ENCODE assay signal across 8 cellular contexts in the genomic region with DNA sequence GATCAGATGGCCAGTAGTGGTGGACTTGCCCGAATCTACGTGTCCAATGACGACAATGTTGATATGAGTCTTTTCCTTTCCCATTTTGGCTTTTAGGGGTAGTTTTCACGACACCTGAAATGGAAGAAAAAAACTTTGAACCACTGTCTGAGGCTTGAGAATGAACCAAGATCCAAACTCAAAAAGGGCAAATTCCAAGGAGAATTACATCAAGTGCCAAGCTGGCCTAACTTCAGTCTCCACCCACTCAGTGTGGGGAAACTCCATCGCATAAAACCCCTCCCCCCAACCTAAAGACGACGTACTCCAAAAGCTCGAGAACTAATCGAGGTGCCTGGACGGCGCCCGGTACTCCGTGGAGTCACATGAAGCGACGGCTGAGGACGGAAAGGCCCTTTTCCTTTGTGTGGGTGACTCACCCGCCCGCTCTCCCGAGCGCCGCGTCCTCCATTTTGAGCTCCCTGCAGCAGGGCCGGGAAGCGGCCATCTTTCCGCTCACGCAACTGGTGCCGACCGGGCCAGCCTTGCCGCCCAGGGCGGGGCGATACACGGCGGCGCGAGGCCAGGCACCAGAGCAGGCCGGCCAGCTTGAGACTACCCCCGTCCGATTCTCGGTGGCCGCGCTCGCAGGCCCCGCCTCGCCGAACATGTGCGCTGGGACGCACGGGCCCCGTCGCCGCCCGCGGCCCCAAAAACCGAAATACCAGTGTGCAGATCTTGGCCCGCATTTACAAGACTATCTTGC. TPM values are rescaled to one million over a fixed set of nuclear protein-coding genes. Genes with fewer than 3 reads are reported as not detected.
DNase-seq lines count a peak whose midpoint lies in the region; ATAC-seq and TF ChIP-seq lines count a peak whose summit lies in the region.

No MANE protein-coding gene starts in this region.

- DNase-seq in A673 (ENCODE audit: low spot score) (peak; percentile 78), NCI-H2227 (lab: John Stamatoyannopoulos, UW; ENCODE audit: unreplicated experiment) (peak; percentile 53), dermis blood vessel endothelial cell (peak; percentile 84), right lobe of liver (peak; percentile 74 to 83 (median 77))
- DNase-seq in activated CD4-positive, alpha-beta T cell treated with anti-CD3 and anti-CD28 coated beads, Interleukin-2, amount 50 U/mL, for 48 hours: peak; percentile 79 to 84
- DNase-seq in stimulated activated CD4-positive, alpha-beta T cell treated with anti-CD3 and anti-CD28 coated beads, Interleukin-2, amount 100 ng/mL, for 48 hours: peak; percentile 75 to 78

- intact Hi-C loops in A673 (cut with micrococcal nuclease; ENCODE audit: unreplicated experiment) (loop anchor here (2.0 to 5.0 kb wide), 2 partner anchors 61 to 132 kb away; partner anchors contain the start of gene SLC17A5), right lobe of liver (cut with DNase I) (loop anchor here in 1 of 2 donors (10.0 kb wide), 1 partner anchor 95 kb away; no protein-coding TSS in a partner anchor)

- 0% methylated on average over 21 of the region's 55 CpGs for WGBS in right lobe of liver (ENCODE audit: insufficient coverage, low coverage, low lambda C conversion rate, missing lambda C conversion rate)

- H3K4me1 ChIP-seq in A673 (ENCODE audit: insufficient read depth, low read length, poor library complexity, severe bottlenecking): peaks cover 26% of the 10 kb centered on the region
- peaks cover 0 to 42% (median 8%) of the 10 kb centered on the region in 4 donors for H3K4me1 ChIP-seq in right lobe of liver

- CTCF ChIA-PET in A673 (lab: Charles Lee): no interaction called here

- H3K27ac ChIP-seq in A673 (ENCODE audit: low read depth, low read length, poor library complexity, severe bottlenecking) (peak overlapping the region; percentile 100), right lobe of liver (peak overlapping the region; percentile 99)

- H3K36me3 ChIP-seq in A673 (ENCODE audit: insufficient read depth, low read length, poor library complexity, severe bottlenecking) (peaks cover 55% of the 10 kb centered on the region), right lobe of liver (peaks cover 16 to 44% (median 30%) of the 10 kb centered on the region in 4 donors)

- no TSS peak for BruUV-seq in A673 (replicated peaks; lab: Mats Ljungman, UMichigan)

- TF ChIP-seq POLR2A in right lobe of liver (IDR thresholded peaks at IDR 0.05): no peak

- H3K4me3 ChIP-seq in A673 (ENCODE audit: low read depth, low read length, poor library complexity, severe bottlenecking) (peak overlapping the region; percentile 92), right lobe of liver (peak overlapping the region; percentile 92 to 95 (median 93))

- no peaks in the 10 kb centered on the region for H3K9me3 ChIP-seq in A673 (ENCODE audit: low read depth, low read length, poor library complexity, severe bottlenecking)
- no peaks in the 10 kb centered on the region for H3K9me3 ChIP-seq in right lobe of liver

- ATAC-seq in GM18511 (IDR thresholded peaks at IDR 0.05; ENCODE audit: unreplicated experiment) (peak; percentile 10), right lobe of liver (peak; percentile 7 to 52 (median 42)), GM18873 (IDR thresholded peaks at IDR 0.05; ENCODE audit: low FRiP score, unreplicated experiment) (no peak)

- H3K27me3 ChIP-seq in A673 (replicated peaks; ENCODE audit: insufficient read depth, low read depth, low read length, poor library complexity) (no peaks in the 10 kb centered on the region), right lobe of liver (no peaks in the 10 kb centered on the region)

- TF ChIP-seq CTCF in A673 (conservative IDR thresholded peaks at IDR 0.05; ENCODE audit: low read depth, low read length) (no peak), right lobe of liver (IDR thresholded peaks at IDR 0.05) (no peak)

- POLR2A ChIA-PET in A673 (lab: Charles Lee; ENCODE audit: low non-redundant PET): interaction anchor here (0.6 to 1.1 kb wide), 3 partner anchors 59 to 1508 kb away, joined by 3 read pairs; partner anchors contain the start of gene MTO1

RNA-seq across cellular contexts. Expression of gene EEF1A1, which starts 0.7 kb away (rescaled TPM):
- total RNA-seq in A673 (2021): 9,320 and 9,713 TPM in 2 replicates
- 21,419 and 26,919 TPM in 2 replicates for total RNA-seq in dermis blood vessel endothelial cell
- 1,000 to 10,000 TPM; 2,452 to 4,356 (median 3,217) TPM for total RNA-seq in right lobe of liver

RNA-seq across cellular contexts. Expression of gene MTO1, which starts 58.6 kb away (rescaled TPM):
- 44.1 and 50.8 TPM in 2 replicates for total RNA-seq in A673 (2021)
- total RNA-seq in dermis blood vessel endothelial cell: 28.8 and 30.0 TPM in 2 replicates
- 10 to 100 TPM; 24.6 to 33.7 (median 29.0) TPM for total RNA-seq in right lobe of liver
